In genomic region chr20:1702855-1703254, GRCh38 we compare ENCODE assay signal across 30 cellular contexts.
"Had no signal": no experiment of that assay in that cellular context is flagged by ENCODE, and none has a peak within 500 bp of the region (broad histone marks: within the 10 kb centered on the region; RNA-seq: fewer than 3 reads in every experiment).

No MANE protein-coding gene starts in this region.

- FAIRE-seq: TTC549 had no signal

- ATAC-seq: activated CD8-positive, alpha-beta memory T cell treated with anti-CD3 and anti-CD28 coated beads, Interleukin-2, amount 10 ng/mL, durations not matched to agents 7 days and 5 days; activated naive CD4-positive, alpha-beta T cell treated with anti-CD3 and anti-CD28 coated beads, Interleukin-2, amount 50 U/mL, for 72 hours; activated naive CD8-positive, alpha-beta T cell treated with anti-CD3 and anti-CD28 coated beads, Interleukin-2, amount 50 U/mL, for 24 hours; body of pancreas; Panc1; Right ventricle myocardium inferior; SK-N-SH treated with all-trans-retinoic acid at 6 μM for 48 hours; T-cell had no signal

- H3K9me3 ChIP-seq: ascending aorta, body of pancreas, MG63, SJSA1 had no signal

- H3K4me3 ChIP-seq: ascending aorta, body of pancreas, coronary artery, MG63, SJSA1 had no signal

- H3K36me3 Mint-ChIP-seq: T-cell had no signal

- H3K27ac Mint-ChIP-seq: activated B cell treated with CpG ODN at 0.5 μM for 24 hours; activated CD4-positive, alpha-beta T cell treated with anti-CD3 and anti-CD28 coated beads, Interleukin-2, amount 10 ng/mL, durations not matched to agents 24 days and 14 days; activated CD8-positive, alpha-beta memory T cell treated with anti-CD3 and anti-CD28 coated beads, Interleukin-2, amount 10 ng/mL, durations not matched to agents 7 days and 5 days; activated naive CD4-positive, alpha-beta T cell treated with anti-CD3 and anti-CD28 coated beads, Interleukin-2, amount 50 U/mL, for 72 hours; activated naive CD8-positive, alpha-beta T cell treated with anti-CD3 and anti-CD28 coated beads, Interleukin-2, amount 50 U/mL, for 24 hours; activated T-cell treated with anti-CD3 and anti-CD28 coated beads, Interleukin-2, amount 50 U/mL, for 24 hours; activated T-helper 1 cell treated with anti-CD3 and anti-CD28 coated beads, Interleukin-12 subunit alpha, Interleukin-12 subunit beta, Interleukin-2, Interleukin-4 antibody, amounts not matched to agents 30 ng/mL and 10 ng/mL and 1 ng/mL, durations not matched to agents 14 hours and 24 hours and 36 hours; T-cell had no signal

- H3K4me3 Mint-ChIP-seq: activated B cell treated with CpG ODN at 0.5 μM for 24 hours; activated CD4-positive, alpha-beta T cell treated with anti-CD3 and anti-CD28 coated beads, Interleukin-2, amount 10 ng/mL, durations not matched to agents 24 days and 14 days; activated CD8-positive, alpha-beta memory T cell treated with anti-CD3 and anti-CD28 coated beads, Interleukin-2, amount 10 ng/mL, durations not matched to agents 7 days and 5 days; activated naive CD8-positive, alpha-beta T cell treated with anti-CD3 and anti-CD28 coated beads, Interleukin-2, amount 50 U/mL, for 24 hours; activated T-cell treated with anti-CD3 and anti-CD28 coated beads, Interleukin-2, amount 50 U/mL, for 24 hours; activated T-helper 1 cell treated with anti-CD3 and anti-CD28 coated beads, Interleukin-12 subunit alpha, Interleukin-12 subunit beta, Interleukin-2, Interleukin-4 antibody, amounts not matched to agents 30 ng/mL and 10 ng/mL and 1 ng/mL, durations not matched to agents 14 hours and 24 hours and 36 hours; T-cell had no signal

- H3K27ac ChIP-seq: ascending aorta, body of pancreas, coronary artery, SJSA1 had no signal

- DNase-seq: activated B cell treated with CpG ODN at 0.5 μM for 24 hours; activated CD4-positive, alpha-beta T cell treated with anti-CD3 and anti-CD28 coated beads for 1 hour; activated CD4-positive, alpha-beta T cell treated with anti-CD3 and anti-CD28 coated beads, Interleukin-2, amount 10 ng/mL, durations not matched to agents 24 days and 14 days; activated CD4-positive, alpha-beta T cell treated with anti-CD3 and anti-CD28 coated beads, Interleukin-2, amount 50 U/mL, for 48 hours; activated CD8-positive, alpha-beta memory T cell treated with anti-CD3 and anti-CD28 coated beads, Interleukin-2, amount 10 ng/mL, durations not matched to agents 7 days and 5 days; activated effector memory CD4-positive, alpha-beta T cell treated with Interleukin-2 at 50 U/mL for 16 hours; activated naive CD4-positive, alpha-beta T cell treated with Interleukin-2 at 50 U/mL for 16 hours; activated naive CD8-positive, alpha-beta T cell treated with anti-CD3 and anti-CD28 coated beads, Interleukin-2, amount 50 U/mL, for 24 hours; activated T-cell treated with anti-CD3 and anti-CD28 coated beads, Interleukin-2, amount 50 U/mL, for 24 hours; amniotic stem cell; central memory CD4-positive, alpha-beta T cell; MG63; NCI-H1105; NCI-H1436; NCI-H1694 treated with DMSO at 0.1 percent for 48 hours; NCI-H2029 treated with DMSO at 0.1 percent for 48 hours; NCI-H524; T-cell; T-helper 2 cell; T1000 had no signal

- H3K27me3 Mint-ChIP-seq: activated naive CD8-positive, alpha-beta T cell treated with anti-CD3 and anti-CD28 coated beads, Interleukin-2, amount 50 U/mL, for 24 hours; activated T-cell treated with anti-CD3 and anti-CD28 coated beads, Interleukin-2, amount 50 U/mL, for 24 hours; T-cell had no signal

- H3K4me1 ChIP-seq: ascending aorta, body of pancreas, SJSA1 had no signal
